1 cellular context compared by ENCODE assay signal in genomic region chr9:129720865-129721545, GRCh38.
A peak's percentile ranks its signal among the peaks of the same experiment; 100 is the strongest.
TF ChIP-seq lines count a peak whose summit lies in the region.

No MANE protein-coding gene starts in this region.

TF ChIP-seq in K562, 482 proteins besides CTCF, POLR2A, EP300 and RAD21 (continued from another document and continues in another):
- no peak for TF ChIP-seq CREBBP (IDR thresholded peaks at IDR 0.05; ENCODE audit: low read depth, low read length)
- no peak for TF ChIP-seq DIDO1 (tag; IDR thresholded peaks at IDR 0.05; ENCODE audit: low read depth)
- TF ChIP-seq, protein P1, sequence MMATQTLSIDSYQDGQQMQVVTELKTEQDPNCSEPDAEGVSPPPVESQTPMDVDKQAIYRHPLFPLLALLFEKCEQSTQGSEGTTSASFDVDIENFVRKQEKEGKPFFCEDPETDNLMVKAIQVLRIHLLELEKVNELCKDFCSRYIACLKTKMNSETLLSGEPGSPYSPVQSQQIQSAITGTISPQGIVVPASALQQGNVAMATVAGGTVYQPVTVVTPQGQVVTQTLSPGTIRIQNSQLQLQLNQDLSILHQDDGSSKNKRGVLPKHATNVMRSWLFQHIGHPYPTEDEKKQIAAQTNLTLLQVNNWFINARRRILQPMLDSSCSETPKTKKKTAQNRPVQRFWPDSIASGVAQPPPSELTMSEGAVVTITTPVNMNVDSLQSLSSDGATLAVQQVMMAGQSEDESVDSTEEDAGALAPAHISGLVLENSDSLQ (IDR thresholded peaks at IDR 0.05) = no peak
- peak; percentile 82; the same call in 1 of the 2 replicates for TF ChIP-seq FOXK1 (CRISPR knock-in tag; IDR thresholded peaks at IDR 0.05; ENCODE audit: borderline replicate concordance)
- TF ChIP-seq OTX1 (CRISPR knock-in tag; IDR thresholded peaks at IDR 0.05) = no peak
- TF ChIP-seq, protein P2, sequence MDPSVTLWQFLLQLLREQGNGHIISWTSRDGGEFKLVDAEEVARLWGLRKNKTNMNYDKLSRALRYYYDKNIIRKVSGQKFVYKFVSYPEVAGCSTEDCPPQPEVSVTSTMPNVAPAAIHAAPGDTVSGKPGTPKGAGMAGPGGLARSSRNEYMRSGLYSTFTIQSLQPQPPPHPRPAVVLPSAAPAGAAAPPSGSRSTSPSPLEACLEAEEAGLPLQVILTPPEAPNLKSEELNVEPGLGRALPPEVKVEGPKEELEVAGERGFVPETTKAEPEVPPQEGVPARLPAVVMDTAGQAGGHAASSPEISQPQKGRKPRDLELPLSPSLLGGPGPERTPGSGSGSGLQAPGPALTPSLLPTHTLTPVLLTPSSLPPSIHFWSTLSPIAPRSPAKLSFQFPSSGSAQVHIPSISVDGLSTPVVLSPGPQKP (CRISPR knock-in tag; IDR thresholded peaks at IDR 0.05) = no peak
- TF ChIP-seq ARID1B (IDR thresholded peaks at IDR 0.05) = no peak
- TF ChIP-seq POLR3A (IDR thresholded peaks at IDR 0.05; ENCODE audit: borderline replicate concordance, extremely low read depth, insufficient read depth, insufficient read length) = no peak
- TF ChIP-seq HDAC3 (IDR thresholded peaks at IDR 0.05; ENCODE audit: borderline replicate concordance, partially characterized antibody) = no peak
- TF ChIP-seq GTF3C2 (IDR thresholded peaks at IDR 0.05; ENCODE audit: borderline replicate concordance, extremely low read depth, insufficient read length) = peak; percentile 77
- TF ChIP-seq, protein P3, sequence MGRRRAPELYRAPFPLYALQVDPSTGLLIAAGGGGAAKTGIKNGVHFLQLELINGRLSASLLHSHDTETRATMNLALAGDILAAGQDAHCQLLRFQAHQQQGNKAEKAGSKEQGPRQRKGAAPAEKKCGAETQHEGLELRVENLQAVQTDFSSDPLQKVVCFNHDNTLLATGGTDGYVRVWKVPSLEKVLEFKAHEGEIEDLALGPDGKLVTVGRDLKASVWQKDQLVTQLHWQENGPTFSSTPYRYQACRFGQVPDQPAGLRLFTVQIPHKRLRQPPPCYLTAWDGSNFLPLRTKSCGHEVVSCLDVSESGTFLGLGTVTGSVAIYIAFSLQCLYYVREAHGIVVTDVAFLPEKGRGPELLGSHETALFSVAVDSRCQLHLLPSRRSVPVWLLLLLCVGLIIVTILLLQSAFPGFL (CRISPR knock-in tag; IDR thresholded peaks at IDR 0.05) = no peak
- TF ChIP-seq, protein P4, sequence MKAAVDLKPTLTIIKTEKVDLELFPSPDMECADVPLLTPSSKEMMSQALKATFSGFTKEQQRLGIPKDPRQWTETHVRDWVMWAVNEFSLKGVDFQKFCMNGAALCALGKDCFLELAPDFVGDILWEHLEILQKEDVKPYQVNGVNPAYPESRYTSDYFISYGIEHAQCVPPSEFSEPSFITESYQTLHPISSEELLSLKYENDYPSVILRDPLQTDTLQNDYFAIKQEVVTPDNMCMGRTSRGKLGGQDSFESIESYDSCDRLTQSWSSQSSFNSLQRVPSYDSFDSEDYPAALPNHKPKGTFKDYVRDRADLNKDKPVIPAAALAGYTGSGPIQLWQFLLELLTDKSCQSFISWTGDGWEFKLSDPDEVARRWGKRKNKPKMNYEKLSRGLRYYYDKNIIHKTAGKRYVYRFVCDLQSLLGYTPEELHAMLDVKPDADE (conservative IDR thresholded peaks at IDR 0.05; ENCODE audit: control insufficient read depth, low read depth, low read length) = peak; percentile 25; the same call in 1 of the 2 replicates
- TF ChIP-seq ZNF668 (CRISPR knock-in tag; IDR thresholded peaks at IDR 0.05) = no peak
- peak; percentile 59; the same call in 1 of the 2 replicates for TF ChIP-seq CBFB (CRISPR knock-in tag; IDR thresholded peaks at IDR 0.05)
- TF ChIP-seq NFE2 (IDR thresholded peaks at IDR 0.05; ENCODE audit: low read depth) = no peak
- TF ChIP-seq GABPB1 (CRISPR knock-in tag; IDR thresholded peaks at IDR 0.05) = peak; percentile 54
- TF ChIP-seq ZNF699 (CRISPR knock-in tag; IDR thresholded peaks at IDR 0.05; ENCODE audit: insufficient replicate concordance) = no peak
- TF ChIP-seq ZNF143 (CRISPR knock-in tag; IDR thresholded peaks at IDR 0.05) = no peak
- TF ChIP-seq E2F1 (CRISPR knock-in tag; IDR thresholded peaks at IDR 0.05) = no peak
- TF ChIP-seq E2F3 (CRISPR knock-in tag; IDR thresholded peaks at IDR 0.05) = no peak
- TF ChIP-seq HDAC8 (tag; IDR thresholded peaks at IDR 0.05) = no peak
- TF ChIP-seq, protein P5, sequence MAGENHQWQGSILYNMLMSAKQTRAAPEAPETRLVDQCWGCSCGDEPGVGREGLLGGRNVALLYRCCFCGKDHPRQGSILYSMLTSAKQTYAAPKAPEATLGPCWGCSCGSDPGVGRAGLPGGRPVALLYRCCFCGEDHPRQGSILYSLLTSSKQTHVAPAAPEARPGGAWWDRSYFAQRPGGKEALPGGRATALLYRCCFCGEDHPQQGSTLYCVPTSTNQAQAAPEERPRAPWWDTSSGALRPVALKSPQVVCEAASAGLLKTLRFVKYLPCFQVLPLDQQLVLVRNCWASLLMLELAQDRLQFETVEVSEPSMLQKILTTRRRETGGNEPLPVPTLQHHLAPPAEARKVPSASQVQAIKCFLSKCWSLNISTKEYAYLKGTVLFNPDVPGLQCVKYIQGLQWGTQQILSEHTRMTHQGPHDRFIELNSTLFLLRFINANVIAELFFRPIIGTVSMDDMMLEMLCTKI (IDR thresholded peaks at IDR 0.05; ENCODE audit: partially characterized antibody) = no peak
- TF ChIP-seq ZNF551 (CRISPR knock-in tag; IDR thresholded peaks at IDR 0.05) = no peak
- no peak for TF ChIP-seq RBBP5 (IDR thresholded peaks at IDR 0.05; ENCODE audit: borderline replicate concordance, insufficient read depth, low read length, poor library complexity, severe bottlenecking)
- TF ChIP-seq MEIS2 (IDR thresholded peaks at IDR 0.05; ENCODE audit: partially characterized antibody) = no peak
- peak; percentile 10 for TF ChIP-seq ZFP36 (IDR thresholded peaks at IDR 0.05; ENCODE audit: low read depth, low read length, partially characterized antibody)
- no peak for TF ChIP-seq ZNF316 (IDR thresholded peaks at IDR 0.05)
- TF ChIP-seq ZC3H11A (IDR thresholded peaks at IDR 0.05; ENCODE audit: low read depth, low read length) = no peak
- TF ChIP-seq SETDB1 (IDR thresholded peaks at IDR 0.05; ENCODE audit: low read length) = no peak
- no peak for TF ChIP-seq CHD4 (IDR thresholded peaks at IDR 0.05; ENCODE audit: insufficient read depth, insufficient replicate concordance, low read depth, low read length, poor library complexity, severe bottlenecking)
- TF ChIP-seq ZNF583 (CRISPR knock-in tag; IDR thresholded peaks at IDR 0.05) = no peak
- peak; percentile 76; the same call in 1 of the 2 replicates for TF ChIP-seq TCF7 (IDR thresholded peaks at IDR 0.05; ENCODE audit: borderline replicate concordance)
- TF ChIP-seq, protein P6, sequence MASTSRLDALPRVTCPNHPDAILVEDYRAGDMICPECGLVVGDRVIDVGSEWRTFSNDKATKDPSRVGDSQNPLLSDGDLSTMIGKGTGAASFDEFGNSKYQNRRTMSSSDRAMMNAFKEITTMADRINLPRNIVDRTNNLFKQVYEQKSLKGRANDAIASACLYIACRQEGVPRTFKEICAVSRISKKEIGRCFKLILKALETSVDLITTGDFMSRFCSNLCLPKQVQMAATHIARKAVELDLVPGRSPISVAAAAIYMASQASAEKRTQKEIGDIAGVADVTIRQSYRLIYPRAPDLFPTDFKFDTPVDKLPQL (IDR thresholded peaks at IDR 0.05; ENCODE audit: extremely low read depth, insufficient read length) = no peak
- peak in 2 of 3 experiments; percentile 25 to 72 for TF ChIP-seq YY1 (IDR thresholded peaks at IDR 0.05; ENCODE audit: borderline replicate concordance in 1 of 3, control insufficient read depth in 1 of 3, extremely low read depth in 1 of 3, insufficient read depth in 3 of 3, insufficient read length in 1 of 3, insufficient replicate concordance in 2 of 3, low read depth in 1 of 3, low read length in 2 of 3)
- TF ChIP-seq XRCC4 (IDR thresholded peaks at IDR 0.05; ENCODE audit: extremely low read depth, insufficient read depth, insufficient read length) = no peak
- no peak for TF ChIP-seq ZNF707 (CRISPR knock-in tag; conservative IDR thresholded peaks at IDR 0.05)
- no peak for TF ChIP-seq ZSCAN29 (IDR thresholded peaks at IDR 0.05)
- TF ChIP-seq FOXO4 (CRISPR knock-in tag; IDR thresholded peaks at IDR 0.05) = no peak
- TF ChIP-seq TBL1XR1 (IDR thresholded peaks at IDR 0.05; ENCODE audit: low read length in 2 of 2) = no peak
- TF ChIP-seq, protein P7, sequence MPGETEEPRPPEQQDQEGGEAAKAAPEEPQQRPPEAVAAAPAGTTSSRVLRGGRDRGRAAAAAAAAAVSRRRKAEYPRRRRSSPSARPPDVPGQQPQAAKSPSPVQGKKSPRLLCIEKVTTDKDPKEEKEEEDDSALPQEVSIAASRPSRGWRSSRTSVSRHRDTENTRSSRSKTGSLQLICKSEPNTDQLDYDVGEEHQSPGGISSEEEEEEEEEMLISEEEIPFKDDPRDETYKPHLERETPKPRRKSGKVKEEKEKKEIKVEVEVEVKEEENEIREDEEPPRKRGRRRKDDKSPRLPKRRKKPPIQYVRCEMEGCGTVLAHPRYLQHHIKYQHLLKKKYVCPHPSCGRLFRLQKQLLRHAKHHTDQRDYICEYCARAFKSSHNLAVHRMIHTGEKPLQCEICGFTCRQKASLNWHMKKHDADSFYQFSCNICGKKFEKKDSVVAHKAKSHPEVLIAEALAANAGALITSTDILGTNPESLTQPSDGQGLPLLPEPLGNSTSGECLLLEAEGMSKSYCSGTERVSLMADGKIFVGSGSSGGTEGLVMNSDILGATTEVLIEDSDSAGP (CRISPR knock-in tag; IDR thresholded peaks at IDR 0.05) = no peak
- TF ChIP-seq, protein P8, sequence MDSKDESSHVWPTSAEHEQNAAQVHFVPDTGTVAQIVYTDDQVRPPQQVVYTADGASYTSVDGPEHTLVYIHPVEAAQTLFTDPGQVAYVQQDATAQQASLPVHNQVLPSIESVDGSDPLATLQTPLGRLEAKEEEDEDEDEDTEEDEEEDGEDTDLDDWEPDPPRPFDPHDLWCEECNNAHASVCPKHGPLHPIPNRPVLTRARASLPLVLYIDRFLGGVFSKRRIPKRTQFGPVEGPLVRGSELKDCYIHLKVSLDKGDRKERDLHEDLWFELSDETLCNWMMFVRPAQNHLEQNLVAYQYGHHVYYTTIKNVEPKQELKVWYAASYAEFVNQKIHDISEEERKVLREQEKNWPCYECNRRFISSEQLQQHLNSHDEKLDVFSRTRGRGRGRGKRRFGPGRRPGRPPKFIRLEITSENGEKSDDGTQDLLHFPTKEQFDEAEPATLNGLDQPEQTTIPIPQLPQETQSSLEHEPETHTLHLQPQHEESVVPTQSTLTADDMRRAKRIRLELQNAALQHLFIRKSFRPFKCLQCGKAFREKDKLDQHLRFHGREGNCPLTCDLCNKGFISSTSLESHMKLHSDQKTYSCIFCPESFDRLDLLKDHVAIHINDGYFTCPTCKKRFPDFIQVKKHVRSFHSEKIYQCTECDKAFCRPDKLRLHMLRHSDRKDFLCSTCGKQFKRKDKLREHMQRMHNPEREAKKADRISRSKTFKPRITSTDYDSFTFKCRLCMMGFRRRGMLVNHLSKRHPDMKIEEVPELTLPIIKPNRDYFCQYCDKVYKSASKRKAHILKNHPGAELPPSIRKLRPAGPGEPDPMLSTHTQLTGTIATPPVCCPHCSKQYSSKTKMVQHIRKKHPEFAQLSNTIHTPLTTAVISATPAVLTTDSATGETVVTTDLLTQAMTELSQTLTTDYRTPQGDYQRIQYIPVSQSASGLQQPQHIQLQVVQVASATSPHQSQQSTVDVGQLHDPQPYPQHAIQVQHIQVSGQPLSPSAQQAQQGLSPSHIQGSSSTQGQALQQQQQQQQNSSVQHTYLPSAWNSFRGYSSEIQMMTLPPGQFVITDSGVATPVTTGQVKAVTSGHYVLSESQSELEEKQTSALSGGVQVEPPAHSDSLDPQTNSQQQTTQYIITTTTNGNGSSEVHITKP (IDR thresholded peaks at IDR 0.05; ENCODE audit: partially characterized antibody) = no peak
- TF ChIP-seq GTF2E2 (tag; IDR thresholded peaks at IDR 0.05) = no peak
- no peak for TF ChIP-seq ZFP1 (CRISPR knock-in tag; IDR thresholded peaks at IDR 0.05)
- TF ChIP-seq SREBF1 (IDR thresholded peaks at IDR 0.05; ENCODE audit: borderline replicate concordance, low read depth, low read length) = no peak
